In the genomic region with DNA sequence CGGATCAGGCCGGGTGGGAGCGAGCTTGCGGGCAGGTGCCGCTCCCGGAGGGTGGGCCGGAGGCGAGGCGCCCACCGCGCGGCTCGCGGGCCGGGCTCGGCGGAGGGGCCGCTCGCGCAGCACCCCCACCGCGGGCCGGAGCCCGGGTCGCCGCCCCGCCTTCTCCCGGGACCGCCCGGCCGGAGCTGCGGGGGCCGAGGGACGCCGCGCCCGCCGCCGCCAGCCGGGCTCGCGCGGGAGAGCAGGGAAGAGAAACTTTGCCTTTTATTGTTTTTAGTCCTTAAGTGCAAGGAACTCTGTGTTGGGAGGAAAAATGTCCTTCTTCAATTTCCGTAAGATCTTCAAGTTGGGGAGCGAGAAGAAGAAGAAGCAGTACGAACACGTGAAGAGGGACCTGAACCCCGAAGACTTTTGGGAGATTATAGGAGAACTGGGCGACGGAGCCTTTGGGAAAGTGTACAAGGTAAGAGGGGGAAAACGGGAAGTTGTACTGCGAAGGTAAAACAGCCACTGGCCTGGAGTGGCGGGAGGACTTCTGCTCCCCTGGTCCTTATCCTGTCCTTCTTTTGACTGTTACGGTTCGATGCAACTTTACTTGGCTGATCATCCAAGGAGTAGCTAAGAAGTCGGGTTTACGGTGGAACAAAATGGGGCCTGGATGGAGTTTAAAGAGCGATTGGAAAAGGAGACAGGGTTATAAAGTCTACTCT, we compare ENCODE assay signal across 8 cellular contexts. TPM values are rescaled to one million over a fixed set of nuclear protein-coding genes. Genes with fewer than 3 reads are reported as not detected.
DNase-seq lines count a peak whose midpoint lies in the region; ATAC-seq, FAIRE-seq and TF ChIP-seq lines count a peak whose summit lies in the region.

No MANE protein-coding gene starts in this region.

- peaks cover 0 to 14% of the 10 kb centered on the region in 2 donors for H3K36me3 Mint-ChIP-seq in CD4-positive, alpha-beta memory T cell

- H3K36me3 ChIP-seq in CD4-positive, alpha-beta memory T cell (ENCODE audit: insufficient read depth, low read length): no peaks in the 10 kb centered on the region
- H3K36me3 ChIP-seq in bronchial epithelial cell (ENCODE audit: control insufficient read depth, insufficient read depth, low read length): no peaks in the 10 kb centered on the region
- no peaks in the 10 kb centered on the region for H3K36me3 ChIP-seq in keratinocyte (ENCODE audit: control insufficient read depth in 2 of 2, extremely low read depth in 1 of 2, insufficient read depth in 2 of 2, low read length in 2 of 2)

- peak overlapping the region; percentile 11 for H2AFZ ChIP-seq in keratinocyte (ENCODE audit: control insufficient read depth, low read length)

- H3K27me3 Mint-ChIP-seq in CD4-positive, alpha-beta memory T cell: no peaks in the 10 kb centered on the region

- CTCF ChIA-PET in CD4-positive, alpha-beta memory T cell (lab: Charles Lee; ENCODE audit: partially characterized antibody): interaction anchor here (1.0 kb wide), 1 partner anchor 80 kb away, joined by 3 read pairs; no protein-coding TSS in a partner anchor

- peaks cover 5% of the 10 kb centered on the region for H4K20me1 ChIP-seq in keratinocyte (ENCODE audit: control insufficient read depth, extremely low read depth, insufficient read depth, low read length)

- H3K4me2 ChIP-seq in keratinocyte (ENCODE audit: control insufficient read depth, extremely low read depth, insufficient read depth, low read depth, low read length): peak overlapping the region; percentile 86

- peaks cover 0 to 2% (median 0%) of the 10 kb centered on the region in 8 donors for H3K9me3 Mint-ChIP-seq in CD4-positive, alpha-beta memory T cell

- peaks cover 2% of the 10 kb centered on the region for H3K9me1 ChIP-seq in keratinocyte (ENCODE audit: control insufficient read depth, extremely low read depth, insufficient read depth, low read length)

- POLR2A ChIA-PET in CD4-positive, alpha-beta memory T cell (lab: Charles Lee; ENCODE audit: partially characterized antibody): interaction anchor here (0.6 to 3.7 kb wide), 15 partner anchors 10 to 384 kb away, joined by 3 to 54 read pairs (median 5); a partner anchor contains a TSS

- no peak for TF ChIP-seq CTCF in bronchial epithelial cell (IDR thresholded peaks at IDR 0.05; ENCODE audit: insufficient read depth, low read length, severe bottlenecking)
- no peak for TF ChIP-seq CTCF in keratinocyte (optimal IDR thresholded peaks at IDR 0.05 in 1 of 3, IDR thresholded peaks at IDR 0.05 in 1 of 3, conservative IDR thresholded peaks at IDR 0.05 in 1 of 3; ENCODE audit: extremely low read depth in 1 of 3, insufficient read depth in 2 of 3, low read length in 3 of 3)

- peaks cover 37% of the 10 kb centered on the region for H3K4me1 ChIP-seq in CD4-positive, alpha-beta memory T cell (ENCODE audit: insufficient read depth, low read length)
- peaks cover 7% of the 10 kb centered on the region for H3K4me1 ChIP-seq in keratinocyte (ENCODE audit: control insufficient read depth, extremely low read depth, insufficient read depth, low read length)

- H3K27me3 ChIP-seq in CD4-positive, alpha-beta memory T cell (ENCODE audit: insufficient read depth, low read length): no peaks in the 10 kb centered on the region
- H3K27me3 ChIP-seq in bronchial epithelial cell (ENCODE audit: control insufficient read depth, insufficient read depth, low read length) (no peaks in the 10 kb centered on the region), keratinocyte (ENCODE audit: control insufficient read depth, extremely low read depth, insufficient read depth, low read length) (no peaks in the 10 kb centered on the region)

- intact Hi-C loops in CD4-positive, alpha-beta memory T cell (cut with micrococcal nuclease): loop anchor here (1.0 to 5.0 kb wide), 6 partner anchors 16 to 300 kb away; a partner anchor contains a TSS

- DNase-seq in CD4-positive, alpha-beta memory T cell: peak; percentile 20 to 40 (median 32)
- no peak for DNase-seq in bronchial epithelial cell (ENCODE audit: low read depth)
- DNase-seq in keratinocyte (ENCODE audit: low read depth, low spot score): no peak
- DNase-seq in stimulated activated CD8-positive, alpha-beta memory T cell treated with anti-CD3 and anti-CD28 coated beads, Interleukin-4, amount 100 ng/mL, for 48 hours: peak; percentile 39
- no peak for DNase-seq in epidermal melanocyte (ENCODE audit: insufficient read length, low spot score)

- H3K27ac Mint-ChIP-seq in CD4-positive, alpha-beta memory T cell: peak overlapping the region; percentile 85 to 98 (median 95)

- H3K4me1 Mint-ChIP-seq in CD4-positive, alpha-beta memory T cell: peaks cover 32 to 55% (median 42%) of the 10 kb centered on the region in 4 donors

- H3K9me3 ChIP-seq in CD4-positive, alpha-beta memory T cell (ENCODE audit: control insufficient read depth in 1 of 2, low read length in 2 of 2): no peaks in the 10 kb centered on the region
- no peaks in the 10 kb centered on the region for H3K9me3 ChIP-seq in keratinocyte (ENCODE audit: control insufficient read depth, low read depth, low read length)

- H3K4me3 Mint-ChIP-seq in CD4-positive, alpha-beta memory T cell: peak overlapping the region; percentile 93 to 100 (median 98)

- peaks cover 60% of the 10 kb centered on the region for H3K79me2 ChIP-seq in keratinocyte (ENCODE audit: control insufficient read depth, insufficient read depth, low read length)

- peak overlapping the region; percentile 87 for H3K9ac ChIP-seq in keratinocyte (ENCODE audit: control insufficient read depth, extremely low read depth, insufficient read depth, low read length)

- FAIRE-seq in bronchial epithelial cell (lab: Jason Lieb, UNC) (no peak), keratinocyte (lab: Jason Lieb, UNC) (no peak)

- peak overlapping the region; percentile 74 for H3K27ac ChIP-seq in CD4-positive, alpha-beta memory T cell (ENCODE audit: low read depth, low read length)
- H3K27ac ChIP-seq in keratinocyte (ENCODE audit: control insufficient read depth, insufficient read depth, low read length): peak overlapping the region; percentile 94

- dilution Hi-C loops in keratinocyte (cut with MboI; ENCODE audit: extremely low pct_ligation_motif_present, low sequenced_read_pairs): no loop called here

- H3K4me3 ChIP-seq in CD4-positive, alpha-beta memory T cell (ENCODE audit: low read length in 2 of 2): peak overlapping the region; percentile 59 to 99
- H3K4me3 ChIP-seq in bronchial epithelial cell (ENCODE audit: low read depth, low read length) (peak overlapping the region; percentile 64), keratinocyte (ENCODE audit: control insufficient read depth in 2 of 3, extremely low read depth in 1 of 3, insufficient read depth in 2 of 3, low read depth in 1 of 3, low read length in 3 of 3) (peak overlapping the region; percentile 85 to 97 (median 92))

- ATAC-seq in GM19025 (IDR thresholded peaks at IDR 0.05; ENCODE audit: low read depth, unreplicated experiment): peak; percentile 46
- peak; percentile 39 for ATAC-seq in HG03108 (IDR thresholded peaks at IDR 0.05; ENCODE audit: unreplicated experiment)

TF ChIP-seq in PFSK-1, 5 proteins besides CTCF, POLR2A, EP300 and RAD21:
- peak; percentile 15; the same call in 1 of the 2 replicates for TF ChIP-seq SIN3A (IDR thresholded peaks at IDR 0.05; ENCODE audit: borderline replicate concordance, insufficient read depth, low read length)
- no peak for TF ChIP-seq POLR2AphosphoS5 (IDR thresholded peaks at IDR 0.05; ENCODE audit: low read depth, low read length)

RNA-seq across cellular contexts. Expression of a gene that starts 0.6 kb away (rescaled TPM):
- 10 to 100 TPM; 30.9 to 31.1 TPM for total RNA-seq in CD4-positive, alpha-beta memory T cell
- 10 to 100 TPM in 1 of 2 donors, 1 to 10 TPM in 1; 1.6 to 14.3 TPM for polyA plus RNA-seq in CD4-positive, alpha-beta memory T cell
- 12.8 TPM for polyA plus RNA-seq in PFSK-1 (2012; ENCODE audit: insufficient read length, low read depth)
- total RNA-seq in bronchial epithelial cell: 85.3 and 112 TPM in 2 replicates
- polyA plus RNA-seq in keratinocyte: 21.3 to 36.7 TPM (median 21.7 TPM) in 3 replicates
- polyA plus RNA-seq in keratinocyte (2011; ENCODE audit: low read depth): 178 TPM
- polyA plus RNA-seq in keratinocyte (2011; cell fraction: cytosol; rRNA removed): 15.1 and 26.3 TPM in 2 replicates
- polyA plus RNA-seq in keratinocyte (2011; cell fraction: nucleus; rRNA removed): 30.1 and 47.4 TPM in 2 replicates
- 43.0 and 47.2 TPM in 2 replicates for polyA plus RNA-seq in keratinocyte (2012; ENCODE audit: low replicate concordance)
- 7.7 to 42.1 TPM (median 14.2 TPM) in 3 replicates for polyA minus RNA-seq in keratinocyte
- 23.4 TPM for polyA minus RNA-seq in keratinocyte (2011; cell fraction: cytosol; rRNA and poly(A)+ RNA removed)
- 27.4 and 57.8 TPM in 2 replicates for polyA minus RNA-seq in keratinocyte (2011; cell fraction: nucleus; rRNA and poly(A)+ RNA removed)

RNA-seq across cellular contexts. Expression of a gene that starts 49.6 kb away (rescaled TPM):
- 10 to 100 TPM; 30.4 to 31.6 TPM for total RNA-seq in CD4-positive, alpha-beta memory T cell
- polyA plus RNA-seq in CD4-positive, alpha-beta memory T cell: 100 to 1,000 TPM; 111 TPM
- 5.9 TPM for polyA plus RNA-seq in PFSK-1 (2012; ENCODE audit: insufficient read length, low read depth)
- 40.7 and 67.7 TPM in 2 replicates for total RNA-seq in bronchial epithelial cell
- polyA plus RNA-seq in keratinocyte: 29.0 to 32.5 TPM (median 30.5 TPM) in 3 replicates
- polyA plus RNA-seq in keratinocyte (2011; ENCODE audit: low read depth): 16.5 TPM
- polyA plus RNA-seq in keratinocyte (2011; cell fraction: cytosol; rRNA removed): 38.0 and 49.4 TPM in 2 replicates
- 20.2 and 22.2 TPM in 2 replicates for polyA plus RNA-seq in keratinocyte (2011; cell fraction: nucleus; rRNA removed)
- polyA plus RNA-seq in keratinocyte (2012; ENCODE audit: low replicate concordance): 23.7 and 24.4 TPM in 2 replicates
- polyA minus RNA-seq in keratinocyte: 18.4 to 22.3 TPM (median 21.6 TPM) in 3 replicates
- 18.0 TPM for polyA minus RNA-seq in keratinocyte (2011; cell fraction: cytosol; rRNA and poly(A)+ RNA removed)
- polyA minus RNA-seq in keratinocyte (2011; cell fraction: nucleus; rRNA and poly(A)+ RNA removed): 6.2 and 12.6 TPM in 2 replicates

Comparison
In these comparisons a context has a peak if more than half of its experiments do, and no peak if none do; other contexts are left out.
1. DNase-seq: peak in CD4-positive, alpha-beta memory T cell (5 of 5) and stimulated activated CD8-positive, alpha-beta memory T cell treated with anti-CD3 and anti-CD28 coated beads, Interleukin-4, amount 100 ng/mL, for 48 hours (single experiment); none in bronchial epithelial cell (single experiment), keratinocyte (single experiment) and epidermal melanocyte (single experiment).
2. Peak in every context shown above with its lines, with median percentiles within 50 percentile points of each other: H3K4me3 ChIP-seq.